9 cellular contexts compared by ENCODE assay signal in genomic region chr10:57657164-57657765, GRCh38.
DNase-seq lines count a peak whose midpoint lies in the region; ATAC-seq and TF ChIP-seq lines count a peak whose summit lies in the region.
"Had no signal": no experiment of that assay in that cellular context is flagged by ENCODE, and none has a peak within 500 bp of the region (broad histone marks: within the 10 kb centered on the region; RNA-seq: fewer than 3 reads in every experiment).

No MANE protein-coding gene starts in this region.

- H3K36me3 ChIP-seq in GM23248 (ENCODE audit: low read depth), result no peaks in the 10 kb centered on the region
- no peaks in the 10 kb centered on the region for H3K36me3 ChIP-seq in RWPE2 (ENCODE audit: low read depth)
- no peaks in the 10 kb centered on the region for H3K36me3 ChIP-seq in endodermal cell (ENCODE audit: control insufficient read depth, insufficient read depth, low read length)
- H3K36me3 ChIP-seq: neutrophil had no signal

- no peak overlapping the region for H3K4me2 ChIP-seq in GM23248 (ENCODE audit: unreplicated experiment)

- peak; percentile 76; the same call in 2 of the 3 replicates for ATAC-seq in RWPE2 (ENCODE audit: low read depth)

- H3K27me3 ChIP-seq in GM23248 (replicated peaks; ENCODE audit: insufficient read depth), result no peaks in the 10 kb centered on the region; the same call in 1 of the 2 replicates
- H3K27me3 ChIP-seq in RWPE2 (ENCODE audit: insufficient read depth, poor library complexity, severe bottlenecking), result no peaks in the 10 kb centered on the region
- H3K27me3 ChIP-seq in endodermal cell (ENCODE audit: control insufficient read depth, insufficient read depth, low read length, poor library complexity, severe bottlenecking), result peaks cover 49% of the 10 kb centered on the region
- H3K27me3 ChIP-seq: neutrophil had no signal

- H2AFZ ChIP-seq in GM23248, result no peak overlapping the region

- H3K4me3 ChIP-seq in GM23248 (no peak overlapping the region), RWPE2 (ENCODE audit: severe bottlenecking) (no peak overlapping the region), endodermal cell (ENCODE audit: low read length) (no peak overlapping the region)

- no peaks in the 10 kb centered on the region for H3K9me3 Mint-ChIP-seq in endodermal cell

- no peaks in the 10 kb centered on the region for H3K36me3 Mint-ChIP-seq in endodermal cell (ENCODE audit: low read depth)

- no peaks in the 10 kb centered on the region for H3K79me2 ChIP-seq in GM23248 (ENCODE audit: insufficient read depth)

- H3K9ac ChIP-seq in GM23248 (no peak overlapping the region), endodermal cell (ENCODE audit: extremely low read depth, low read length, poor library complexity, severe bottlenecking) (no peak overlapping the region)

- H4K20me1 ChIP-seq in GM23248 (ENCODE audit: insufficient read depth), result no peaks in the 10 kb centered on the region

- peaks cover 27% of the 10 kb centered on the region for H3K4me1 Mint-ChIP-seq in endodermal cell

- in situ Hi-C loops in GM23248 (cut with MboI), result no loop called here

- no peaks in the 10 kb centered on the region for H3F3A ChIP-seq in GM23248 (ENCODE audit: insufficient read depth)

- no peak overlapping the region for H3K4me3 Mint-ChIP-seq in endodermal cell

- TF ChIP-seq CTCF in RWPE2 (IDR thresholded peaks at IDR 0.05; ENCODE audit: poor library complexity, severe bottlenecking), result peak; percentile 91
- peak; percentile 93 for TF ChIP-seq CTCF in endodermal cell (conservative IDR thresholded peaks at IDR 0.05)

- H3K27ac ChIP-seq in GM23248 (no peak overlapping the region), RWPE2 (ENCODE audit: poor library complexity, severe bottlenecking) (no peak overlapping the region), endodermal cell (ENCODE audit: low read depth, low read length) (no peak overlapping the region)
- H3K27ac ChIP-seq: neutrophil had no signal

- no peak overlapping the region for H3K27ac Mint-ChIP-seq in endodermal cell

- H3K9me3 ChIP-seq in GM23248 (ENCODE audit: low read depth) (no peaks in the 10 kb centered on the region), RWPE2 (ENCODE audit: severe bottlenecking) (no peaks in the 10 kb centered on the region), endodermal cell (ENCODE audit: control insufficient read depth, low read length) (peaks cover under 1% of the 10 kb centered on the region)
- H3K9me3 ChIP-seq: neutrophil had no signal

- WGBS in GM23248 (ENCODE audit: low coverage in 1 of 2, low lambda C conversion rate in 2 of 2, missing lambda C conversion rate in 2 of 2), 2 experiments, result 8 to 9% methylated on average over 5 of the region's 5 CpGs
- 22 to 49% methylated on average over 1 to 5 of the region's 5 CpGs for WGBS in endodermal cell (ENCODE audit: insufficient coverage in 1 of 2, insufficient read length in 1 of 2), 2 experiments

- no peaks in the 10 kb centered on the region for H3K4me1 ChIP-seq in GM23248 (ENCODE audit: insufficient read depth)
- no peaks in the 10 kb centered on the region for H3K4me1 ChIP-seq in RWPE2 (ENCODE audit: insufficient read depth, poor library complexity, severe bottlenecking)
- no peaks in the 10 kb centered on the region for H3K4me1 ChIP-seq in endodermal cell (ENCODE audit: control insufficient read depth, insufficient read depth, low read length)

- H3K9me2 ChIP-seq in GM23248 (ENCODE audit: insufficient read depth), result no peaks in the 10 kb centered on the region

- DNase-seq in stimulated activated CD4-positive, alpha-beta T cell treated with anti-CD3 and anti-CD28 coated beads, Interleukin-15, amount 100 ng/mL, for 24 hours, result peak; percentile 25
- DNase-seq in stimulated activated CD4-positive, alpha-beta T cell treated with anti-CD3 and anti-CD28 coated beads, Interleukin-12 subunit alpha, Interleukin-12 subunit beta, amount 100 ng/mL, for 4 hours, result no peak
- DNase-seq in GM23248 (peak; percentile 62), HuH-7 (ENCODE audit: low spot score) (peak; percentile 24), RWPE2 (ENCODE audit: low spot score) (peak; percentile 25), endodermal cell (peak; percentile 88), middle frontal gyrus (ENCODE audit: extremely low spot score, low spot score) (peak; percentile 12), GF-D8 (lab: John Stamatoyannopoulos, UW) (no peak)

- peaks cover 16% of the 10 kb centered on the region for H3K27me3 Mint-ChIP-seq in endodermal cell (ENCODE audit: insufficient read depth)

Comparison
In these comparisons a context has a peak if more than half of its experiments do, and no peak if none do; other contexts are left out.
1. DNase-seq: peak in stimulated activated CD4-positive, alpha-beta T cell treated with anti-CD3 and anti-CD28 coated beads, Interleukin-15, amount 100 ng/mL, for 24 hours (single experiment), GM23248 (single experiment), HuH-7 (single experiment), RWPE2 (single experiment), endodermal cell (single experiment) and middle frontal gyrus (single experiment); none in stimulated activated CD4-positive, alpha-beta T cell treated with anti-CD3 and anti-CD28 coated beads, Interleukin-12 subunit alpha, Interleukin-12 subunit beta, amount 100 ng/mL, for 4 hours (single experiment) and GF-D8 (single experiment).